Comparison of ENCODE assay signal across 8 cellular contexts in the genomic region with DNA sequence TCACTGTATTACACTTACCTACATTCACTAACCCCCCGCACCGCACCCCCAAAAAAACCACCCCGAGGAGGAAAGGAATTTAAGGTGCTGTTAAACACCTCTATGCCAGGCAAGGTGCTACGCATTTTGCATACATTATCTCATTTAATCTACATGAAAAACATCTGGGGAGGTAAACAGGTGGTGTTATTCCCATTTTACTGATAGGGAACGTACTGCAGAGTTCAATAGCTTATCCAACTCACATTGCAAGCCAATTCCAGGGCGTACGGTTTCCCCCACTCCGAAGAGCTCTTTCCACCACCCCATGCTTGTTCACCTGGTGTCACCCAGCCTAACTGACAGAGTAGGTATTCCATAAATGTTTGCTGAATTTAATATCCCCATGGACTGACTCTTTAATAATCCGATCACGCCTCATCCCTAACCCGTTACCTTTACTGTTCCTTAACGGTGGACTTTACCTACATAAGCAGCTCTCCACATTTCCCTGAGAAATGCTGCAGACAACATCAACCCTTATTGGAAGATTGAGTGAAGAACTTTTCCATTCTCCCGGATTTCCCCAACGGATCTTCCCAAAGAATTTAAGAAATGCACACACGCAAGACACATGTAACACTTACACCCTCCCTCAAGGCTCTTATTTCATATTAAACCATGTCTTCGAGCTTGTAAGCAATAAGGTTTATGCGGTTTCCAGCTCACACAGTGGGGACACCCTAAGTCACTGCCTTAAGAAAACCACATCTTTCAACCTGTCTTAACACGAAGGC. TPM values are rescaled to one million over a fixed set of nuclear protein-coding genes. Genes with fewer than 3 reads are reported as not detected.
A peak's percentile ranks its signal among the peaks of the same experiment; 100 is the strongest.
DNase-seq lines count a peak whose midpoint lies in the region; ATAC-seq and TF ChIP-seq lines count a peak whose summit lies in the region.

No MANE protein-coding gene starts in this region.

- H3K9me3 Mint-ChIP-seq in endodermal cell = peaks cover 5% of the 10 kb centered on the region
- peaks cover 6% of the 10 kb centered on the region for H3K9me3 Mint-ChIP-seq in nephron

- H3K9ac ChIP-seq in endodermal cell (ENCODE audit: extremely low read depth, low read length, poor library complexity, severe bottlenecking) = peak overlapping the region; percentile 1

- WGBS in endodermal cell (ENCODE audit: insufficient coverage in 1 of 2, insufficient read length in 1 of 2), 2 experiments = 4 to 7% methylated on average over 11 to 18 of the region's 18 CpGs

- peak in 4 of 6 experiments; percentile 23 to 50 (median 46) for DNase-seq in stimulated activated naive CD4-positive, alpha-beta T cell (lab: John Stamatoyannopoulos, UW)
- DNase-seq in stimulated activated naive CD4-positive, alpha-beta T cell treated with Interleukin-2 at 50 U/mL for 16 hours (lab: John Stamatoyannopoulos, UW) = no peak
- DNase-seq in SK-MEL-5 (ENCODE audit: low read depth, low spot score) (peak; percentile 26), endodermal cell (peak; percentile 54), kidney glomerular epithelial cell (lab: John Stamatoyannopoulos, UW) (no peak), NCI-H446 treated with DMSO at 0.1 percent for 48 hours (lab: John Stamatoyannopoulos, UW) (no peak)

- H3K36me3 Mint-ChIP-seq in endodermal cell (ENCODE audit: low read depth) (no peaks in the 10 kb centered on the region), nephron (ENCODE audit: low read depth) (peaks cover 5% of the 10 kb centered on the region)

- H3K4me3 Mint-ChIP-seq in endodermal cell (peak overlapping the region; percentile 79), nephron (peak overlapping the region; percentile 89 to 95 (median 90))

- H3K4me1 Mint-ChIP-seq in endodermal cell (peaks cover 19% of the 10 kb centered on the region), nephron (peaks cover 46% of the 10 kb centered on the region)

- H3K27ac ChIP-seq in endodermal cell (ENCODE audit: low read depth, low read length) = no peak overlapping the region

- H3K27me3 Mint-ChIP-seq in endodermal cell (ENCODE audit: insufficient read depth) = peaks cover 4% of the 10 kb centered on the region
- no peaks in the 10 kb centered on the region for H3K27me3 Mint-ChIP-seq in nephron (ENCODE audit: low read depth)

- H3K27ac Mint-ChIP-seq in endodermal cell (no peak overlapping the region), nephron (peak overlapping the region; percentile 17 to 98 (median 53))

- no peaks in the 10 kb centered on the region for H3K27me3 ChIP-seq in endodermal cell (ENCODE audit: control insufficient read depth, insufficient read depth, low read length, poor library complexity, severe bottlenecking)

- H3K4me1 ChIP-seq in endodermal cell (ENCODE audit: control insufficient read depth, insufficient read depth, low read length) = no peaks in the 10 kb centered on the region

- in situ Hi-C loops in SK-MEL-5 (cut with HindIII; ENCODE audit: low pct_unique_long_range_greater_than_20kb, low sequenced_read_pairs) = no loop called here

- H3K4me3 ChIP-seq in endodermal cell (ENCODE audit: low read length) = peak overlapping the region; percentile 83

- TF ChIP-seq CTCF in endodermal cell (conservative IDR thresholded peaks at IDR 0.05) (no peak), nephron (IDR thresholded peaks at IDR 0.05; ENCODE audit: unreplicated experiment in 3 of 3) (no peak)

- H3K36me3 ChIP-seq in endodermal cell (ENCODE audit: control insufficient read depth, insufficient read depth, low read length) = no peaks in the 10 kb centered on the region

- peaks cover 5% of the 10 kb centered on the region for H3K9me3 ChIP-seq in endodermal cell (ENCODE audit: control insufficient read depth, low read length)

- no peak for ATAC-seq in HG02884 (IDR thresholded peaks at IDR 0.05; ENCODE audit: unreplicated experiment)

RNA-seq across cellular contexts. Expression of a gene that starts 1.2 kb away (rescaled TPM):
- 5.0 and 5.5 TPM in 2 replicates for total RNA-seq in SK-MEL-5 (2014; rRNA removed; shearing (Covaris generic))
- 7.6 and 7.8 TPM in 2 replicates for polyA plus RNA-seq in SK-MEL-5 (2015; cell fraction: cytosol; rRNA removed)
- 4.3 and 5.9 TPM in 2 replicates for polyA plus RNA-seq in SK-MEL-5 (2015; cell fraction: nucleus; rRNA removed)
- 10 to 100 TPM; 23.5 to 24.6 TPM for total RNA-seq in endodermal cell
- polyA plus RNA-seq in endodermal cell (2013, experiment 1 of 2) = 19.1 TPM
- polyA plus RNA-seq in endodermal cell (2013, experiment 2 of 2) = 20.1 TPM

Comparison
In these comparisons a context has a peak if more than half of its experiments do, and no peak if none do; other contexts are left out.
1. DNase-seq: peak in stimulated activated naive CD4-positive, alpha-beta T cell (4 of 6), SK-MEL-5 (single experiment) and endodermal cell (single experiment); none in stimulated activated naive CD4-positive, alpha-beta T cell treated with Interleukin-2 at 50 U/mL for 16 hours (single experiment), kidney glomerular epithelial cell (single experiment) and NCI-H446 treated with DMSO at 0.1 percent for 48 hours (single experiment).